In the genomic region with DNA sequence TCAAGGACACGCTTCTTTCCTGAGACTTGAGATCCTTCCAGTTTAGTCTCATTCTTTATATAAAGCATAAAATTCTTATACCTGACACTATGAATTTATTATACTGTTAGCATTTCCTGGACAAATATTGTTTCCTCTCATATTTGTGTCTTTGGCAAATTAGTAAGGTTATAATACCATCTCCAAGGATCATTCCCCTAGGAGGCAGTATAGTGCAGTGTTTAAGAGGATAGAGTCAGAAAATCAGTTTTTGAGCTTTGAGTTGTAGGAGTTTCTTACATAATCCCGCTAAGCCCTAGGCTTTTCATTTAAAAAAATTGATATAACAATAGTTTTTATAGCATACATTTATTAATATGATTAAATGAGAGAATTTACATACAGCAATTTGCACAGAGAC, we compare ENCODE assay signal across 9 cellular contexts.
DNase-seq lines count a peak whose midpoint lies in the region; ATAC-seq, FAIRE-seq and TF ChIP-seq lines count a peak whose summit lies in the region.
"Had no signal": no experiment of that assay in that cellular context is flagged by ENCODE, and none has a peak within 500 bp of the region (broad histone marks: within the 10 kb centered on the region; RNA-seq: fewer than 3 reads in every experiment).

No MANE protein-coding gene starts in this region.

- no peak for TF ChIP-seq POLR2A in A549 (IDR thresholded peaks at IDR 0.05; ENCODE audit: low read length)

- H3K4me3 ChIP-seq in A549 (no peak overlapping the region), H7 (ENCODE audit: insufficient read depth, low read depth, low read length) (no peak overlapping the region)

- no peaks in the 10 kb centered on the region for H3K27me3 Mint-ChIP-seq in glutamatergic neuron (ENCODE audit: unreplicated experiment)

- no peak for TF ChIP-seq RAD21 in A549 (conservative IDR thresholded peaks at IDR 0.05 in 1 of 2, IDR thresholded peaks at IDR 0.05 in 1 of 2)

- H3K9me3 ChIP-seq in A549, result no peaks in the 10 kb centered on the region

- ATAC-seq in A549 (no peak), HG03108 (IDR thresholded peaks at IDR 0.05; ENCODE audit: unreplicated experiment) (no peak)

- no peak overlapping the region for H3K27ac Mint-ChIP-seq in glutamatergic neuron (ENCODE audit: unreplicated experiment)

- no peak for FAIRE-seq in A549 (lab: Jason Lieb, UNC)

- H3K36me3 Mint-ChIP-seq in glutamatergic neuron (ENCODE audit: unreplicated experiment), result no peaks in the 10 kb centered on the region

- no peak for TF ChIP-seq CTCF in A549 (IDR thresholded peaks at IDR 0.05)
- peak; percentile 17 for TF ChIP-seq CTCF in glutamatergic neuron (IDR thresholded peaks at IDR 0.05; ENCODE audit: partially characterized antibody, unreplicated experiment)

- no peaks in the 10 kb centered on the region for H3K4me1 Mint-ChIP-seq in glutamatergic neuron (ENCODE audit: low read depth, unreplicated experiment)

- DNase-seq in A549 (ENCODE audit: low read depth in 1 of 2, low spot score in 1 of 2) (peak; percentile 2 to 4), H7 (peak; percentile 18), RKO (ENCODE audit: low spot score) (peak; percentile 8), glutamatergic neuron (no peak), DMS79 (lab: John Stamatoyannopoulos, UW) (no peak), islet precursor cell (no peak), SK-N-DZ (ENCODE audit: low spot score) (no peak)
- DNase-seq: posterior cingulate gyrus had no signal

- H3K27me3 ChIP-seq in H7 (ENCODE audit: control insufficient read depth, insufficient read depth, low read length), result no peaks in the 10 kb centered on the region

- POLR2A ChIA-PET in A549 (lab: Yijun Ruan, JAX), result no interaction called here

- H3K4me2 ChIP-seq in A549, result no peak overlapping the region

- CTCF ChIA-PET in A549 (lab: Yijun Ruan, JAX), result no interaction called here

- H3K9me3 Mint-ChIP-seq in glutamatergic neuron (ENCODE audit: unreplicated experiment), result no peaks in the 10 kb centered on the region

- H3K4me1 ChIP-seq in A549, result no peaks in the 10 kb centered on the region

- no peaks in the 10 kb centered on the region for H3K36me3 ChIP-seq in H7 (replicated peaks; ENCODE audit: control insufficient read depth, insufficient read depth, low read length)

- WGBS in A549 (ENCODE audit: missing lambda C conversion rate), result 26% methylated on average over 2 of the region's 2 CpGs

- no peak overlapping the region for H3K27ac ChIP-seq in A549

- no peak overlapping the region for H3K4me3 Mint-ChIP-seq in glutamatergic neuron (ENCODE audit: unreplicated experiment)

- TF ChIP-seq EP300 in A549 (IDR thresholded peaks at IDR 0.05), result no peak

TF ChIP-seq in A549, 52 proteins besides CTCF, POLR2A, EP300 and RAD21:
- TF ChIP-seq FOXS1 (CRISPR knock-in tag; IDR thresholded peaks at IDR 0.05) (no peak), ELK1 (IDR thresholded peaks at IDR 0.05; ENCODE audit: low read depth, low read length) (no peak), MYC (IDR thresholded peaks at IDR 0.05; ENCODE audit: borderline replicate concordance, low read length) (no peak), CEBPB (IDR thresholded peaks at IDR 0.05) (no peak), NFE2L2 (conservative IDR thresholded peaks at IDR 0.05; ENCODE audit: low read length) (no peak), PBX3 (IDR thresholded peaks at IDR 0.05) (no peak), JUN (IDR thresholded peaks at IDR 0.05) (no peak)
- TF ChIP-seq, protein P1, sequence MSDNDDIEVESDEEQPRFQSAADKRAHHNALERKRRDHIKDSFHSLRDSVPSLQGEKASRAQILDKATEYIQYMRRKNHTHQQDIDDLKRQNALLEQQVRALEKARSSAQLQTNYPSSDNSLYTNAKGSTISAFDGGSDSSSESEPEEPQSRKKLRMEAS (IDR thresholded peaks at IDR 0.05), result no peak
- TF ChIP-seq, protein P2, sequence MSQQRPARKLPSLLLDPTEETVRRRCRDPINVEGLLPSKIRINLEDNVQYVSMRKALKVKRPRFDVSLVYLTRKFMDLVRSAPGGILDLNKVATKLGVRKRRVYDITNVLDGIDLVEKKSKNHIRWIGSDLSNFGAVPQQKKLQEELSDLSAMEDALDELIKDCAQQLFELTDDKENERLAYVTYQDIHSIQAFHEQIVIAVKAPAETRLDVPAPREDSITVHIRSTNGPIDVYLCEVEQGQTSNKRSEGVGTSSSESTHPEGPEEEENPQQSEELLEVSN (IDR thresholded peaks at IDR 0.05; ENCODE audit: borderline replicate concordance, low read depth), result no peak

Comparison
In these comparisons a context has a peak if more than half of its experiments do, and no peak if none do; other contexts are left out.
1. DNase-seq: peak in A549 (2 of 2), H7 (single experiment) and RKO (single experiment); none in glutamatergic neuron (single experiment), DMS79 (single experiment), islet precursor cell (single experiment) and SK-N-DZ (single experiment).